ENCODE assay signal across 8 cellular contexts in the genomic region with DNA sequence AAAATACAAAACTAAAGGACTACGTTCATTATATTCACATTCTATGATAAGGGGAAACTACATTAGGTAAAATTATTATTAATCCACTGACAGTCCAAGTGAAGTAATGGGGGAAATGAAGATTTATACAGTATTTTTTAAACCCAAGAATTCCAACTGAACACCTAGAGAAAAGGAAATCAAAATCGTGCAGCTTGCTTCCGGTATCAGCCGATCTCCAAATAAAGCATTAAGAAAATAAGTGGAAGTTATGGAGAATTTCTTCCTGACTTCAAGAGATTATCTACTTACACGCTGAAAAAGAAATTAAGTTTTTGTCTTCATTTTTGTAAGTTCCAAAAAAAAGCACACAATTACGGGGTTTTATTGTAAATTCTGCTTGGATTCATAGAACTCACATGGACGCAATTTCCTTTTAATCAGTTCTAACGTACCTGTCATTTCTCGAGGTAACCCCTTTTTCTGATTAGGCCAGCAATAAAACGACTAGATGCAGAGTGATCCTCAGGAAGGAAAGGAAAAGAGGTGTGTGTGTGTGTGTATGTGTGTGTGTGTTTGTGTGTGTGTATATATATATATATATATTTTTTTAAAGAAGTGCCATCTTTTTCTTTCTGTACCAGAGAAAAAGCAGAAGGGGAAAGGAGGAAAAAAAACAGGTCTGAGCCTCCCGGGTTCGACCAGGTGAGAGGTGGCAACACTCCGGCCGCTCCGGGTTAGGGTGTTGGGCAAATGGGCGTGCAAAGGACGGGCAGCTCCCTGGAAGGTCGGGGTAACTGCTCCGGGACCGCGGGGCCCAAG. TPM values are rescaled to one million over a fixed set of nuclear protein-coding genes. Genes with fewer than 3 reads are reported as not detected.
A peak's percentile ranks its signal among the peaks of the same experiment; 100 is the strongest.
DNase-seq lines count a peak whose midpoint lies in the region; ATAC-seq and TF ChIP-seq lines count a peak whose summit lies in the region.

No MANE protein-coding gene starts in this region.

- no peaks in the 10 kb centered on the region for H3K36me3 ChIP-seq in BJ (ENCODE audit: control insufficient read depth, insufficient read depth, low read length)
- H3K36me3 ChIP-seq in HAP-1 (replicated peaks): no peaks in the 10 kb centered on the region
- H3K36me3 ChIP-seq in iPS-20b (ENCODE audit: insufficient read depth, low read depth, low read length): peaks cover 8% of the 10 kb centered on the region; the same call in 1 of the 2 replicates

- peak overlapping the region; percentile 93 to 95 for H3K27ac Mint-ChIP-seq in activated naive CD4-positive, alpha-beta T cell treated with anti-CD3 and anti-CD28 coated beads, Interleukin-2, amount 50 U/mL, for 72 hours
- H3K27ac Mint-ChIP-seq in stimulated activated memory B cell treated with anti-CD40 and anti-IgM and Interleukin-4, amounts not matched to agents 10 μg/mL and 1 μg/mL and 100 μg/mL, for 72 hours: peak overlapping the region; percentile 95

- H3K4me3 ChIP-seq in BJ (ENCODE audit: low read depth, low read length) (peak overlapping the region; percentile 78), HAP-1 (peak overlapping the region; percentile 73), iPS-20b (ENCODE audit: low read length) (peak overlapping the region; percentile 92)

- in situ Hi-C loops in HAP-1 (cut with MboI; ENCODE audit: low sequenced_read_pairs): no loop called here

- no peaks in the 10 kb centered on the region; the same call in 1 of the 2 replicates for H3K9me3 ChIP-seq in HAP-1
- no peaks in the 10 kb centered on the region; the same call in 1 of the 2 replicates for H3K9me3 ChIP-seq in iPS-20b (ENCODE audit: insufficient read depth, low read depth, low read length)

- TF ChIP-seq CTCF in BJ (IDR thresholded peaks at IDR 0.05; ENCODE audit: insufficient read depth, low read depth, low read length): no peak

- H3K36me3 Mint-ChIP-seq in activated naive CD4-positive, alpha-beta T cell treated with anti-CD3 and anti-CD28 coated beads, Interleukin-2, amount 50 U/mL, for 72 hours: peaks cover 6% of the 10 kb centered on the region in 2 donors
- H3K36me3 Mint-ChIP-seq in stimulated activated memory B cell treated with anti-CD40 and anti-IgM and Interleukin-4, amounts not matched to agents 10 μg/mL and 1 μg/mL and 100 μg/mL, for 72 hours: no peaks in the 10 kb centered on the region

- H3K4me3 Mint-ChIP-seq in stimulated activated memory B cell treated with anti-CD40 and anti-IgM and Interleukin-4, amounts not matched to agents 10 μg/mL and 1 μg/mL and 100 μg/mL, for 72 hours: peak overlapping the region; percentile 86

- H3K9ac ChIP-seq in iPS-20b (ENCODE audit: low read depth, low read length): peak overlapping the region; percentile 81

- DNase-seq in BJ (ENCODE audit: low read depth): no peak
- DNase-seq in HAP-1 (ENCODE audit: low spot score in 2 of 2): no peak
- no peak for DNase-seq in activated naive CD4-positive, alpha-beta T cell treated with anti-CD3 and anti-CD28 coated beads, Interleukin-2, amount 50 U/mL, for 72 hours (ENCODE audit: low spot score in 2 of 2)

- POLR2A ChIA-PET in BJ (lab: Charles Lee): interaction anchor here (0.7 to 1.0 kb wide), 2 partner anchors 10 to 113 kb away, joined by 5 to 7 read pairs; no protein-coding TSS in a partner anchor

- no peaks in the 10 kb centered on the region for H3K27me3 Mint-ChIP-seq in stimulated activated memory B cell treated with anti-CD40 and anti-IgM and Interleukin-4, amounts not matched to agents 10 μg/mL and 1 μg/mL and 100 μg/mL, for 72 hours

- H3K27ac ChIP-seq in iPS-20b (ENCODE audit: low read length): no peak overlapping the region

- CTCF ChIA-PET in BJ (lab: Yijun Ruan, JAX): no interaction called here

- H3K4me1 Mint-ChIP-seq in stimulated activated memory B cell treated with anti-CD40 and anti-IgM and Interleukin-4, amounts not matched to agents 10 μg/mL and 1 μg/mL and 100 μg/mL, for 72 hours: peaks cover 51% of the 10 kb centered on the region

- peaks cover 15% of the 10 kb centered on the region for H3K4me1 ChIP-seq in HAP-1
- peaks cover 30% of the 10 kb centered on the region for H3K4me1 ChIP-seq in iPS-20b (ENCODE audit: insufficient read depth, low read length)

- H3K27me3 ChIP-seq in BJ (ENCODE audit: control insufficient read depth, insufficient read depth, low read length) (no peaks in the 10 kb centered on the region), HAP-1 (ENCODE audit: low read depth) (no peaks in the 10 kb centered on the region), iPS-20b (ENCODE audit: insufficient read depth, low read length) (no peaks in the 10 kb centered on the region)

- H3K9me3 Mint-ChIP-seq in activated naive CD4-positive, alpha-beta T cell treated with anti-CD3 and anti-CD28 coated beads, Interleukin-2, amount 50 U/mL, for 72 hours: no peaks in the 10 kb centered on the region
- no peaks in the 10 kb centered on the region for H3K9me3 Mint-ChIP-seq in stimulated activated memory B cell treated with anti-CD40 and anti-IgM and Interleukin-4, amounts not matched to agents 10 μg/mL and 1 μg/mL and 100 μg/mL, for 72 hours

- no peak for ATAC-seq in activated naive CD4-positive, alpha-beta T cell treated with anti-CD3 and anti-CD28 coated beads, Interleukin-2, amount 50 U/mL, for 72 hours
- no peak for ATAC-seq in stimulated activated memory B cell treated with anti-CD40 and anti-IgM and Interleukin-4, amounts not matched to agents 10 μg/mL and 1 μg/mL and 100 μg/mL, for 72 hours
- no peak for ATAC-seq in HG03135 (IDR thresholded peaks at IDR 0.05; ENCODE audit: unreplicated experiment)
- ATAC-seq in GM18861 (IDR thresholded peaks at IDR 0.05; ENCODE audit: unreplicated experiment): no peak
- no peak for ATAC-seq in HG03280 (IDR thresholded peaks at IDR 0.05; ENCODE audit: unreplicated experiment)

RNA-seq across cellular contexts. Expression of a gene that starts 1.1 kb away (rescaled TPM):
- polyA plus RNA-seq in BJ (2011; rRNA removed): 11.5 and 18.2 TPM in 2 replicates
- 32.4 and 33.5 TPM in 2 replicates for polyA minus RNA-seq in BJ (2011; rRNA and poly(A)+ RNA removed)
- total RNA-seq in activated naive CD4-positive, alpha-beta T cell treated with anti-CD3 and anti-CD28 coated beads, Interleukin-2, amount 50 U/mL, for 72 hours: 10 to 100 TPM; 43.4 to 47.2 TPM
